ENCODE assay signal across 11 cellular contexts in genomic region chr15:44775923-44776322, GRCh38.
A peak's percentile ranks its signal among the peaks of the same experiment; 100 is the strongest.
DNase-seq lines count a peak whose midpoint lies in the region; ATAC-seq and TF ChIP-seq lines count a peak whose summit lies in the region.
"Had no signal": no experiment of that assay in that cellular context is flagged by ENCODE, and none has a peak within 500 bp of the region (broad histone marks: within the 10 kb centered on the region; RNA-seq: fewer than 3 reads in every experiment).

No MANE protein-coding gene starts in this region.

- CTCF ChIA-PET in HEK293T (lab: Yijun Ruan, JAX), result no interaction called here

- ATAC-seq in HG03097 (IDR thresholded peaks at IDR 0.05; ENCODE audit: low FRiP score, unreplicated experiment), result no peak
- ATAC-seq: activated CD4-positive, alpha-beta T cell treated with anti-CD3 and anti-CD28 coated beads for 36 hours; effector memory CD8-positive, alpha-beta T cell had no signal

- POLR2A ChIA-PET in HEK293T (lab: Yijun Ruan, JAX), result no interaction called here

- intact Hi-C loops in head of caudate nucleus (cut with DNase I), result no loop called here

- DNase-seq in DMS79 (lab: John Stamatoyannopoulos, UW), result peak; percentile 19
- DNase-seq in NCI-H1105 treated with DMSO at 0.1 percent for 48 hours (lab: John Stamatoyannopoulos, UW), result peak; percentile 70
- peak; percentile 51 for DNase-seq in RPMI8226
- peak; percentile 8 to 86 (median 69) for DNase-seq in head of caudate nucleus
- DNase-seq in stimulated activated CD4-positive, alpha-beta T cell treated with anti-CD3 and anti-CD28 coated beads, Interleukin-4, amount 100 ng/mL, for 4 hours, result no peak
- DNase-seq in HEK293T (ENCODE audit: extremely low spot score), result no peak
- no peak for DNase-seq in OCI-M2 (lab: John Stamatoyannopoulos, UW; ENCODE audit: unreplicated experiment)
- DNase-seq: activated CD4-positive, alpha-beta T cell treated with anti-CD3 and anti-CD28 coated beads for 36 hours; effector memory CD8-positive, alpha-beta T cell; stimulated activated CD4-positive, alpha-beta T cell treated with anti-CD3 and anti-CD28 coated beads, Interleukin-2, amount 100 ng/mL, for 48 hours had no signal

TF ChIP-seq in HEK293T, 16 proteins besides CTCF, POLR2A, EP300 and RAD21:
- TF ChIP-seq HDGF (IDR thresholded peaks at IDR 0.05; ENCODE audit: borderline replicate concordance), result no peak
- no peak for TF ChIP-seq BHLHE40 (IDR thresholded peaks at IDR 0.05; ENCODE audit: borderline replicate concordance)
- no peak for TF ChIP-seq PKNOX1 (IDR thresholded peaks at IDR 0.05)
- TF ChIP-seq L3MBTL2 (conservative IDR thresholded peaks at IDR 0.05), result no peak
- TF ChIP-seq FOXA1 (IDR thresholded peaks at IDR 0.05), result no peak
- TF ChIP-seq LEF1 (IDR thresholded peaks at IDR 0.05; ENCODE audit: borderline replicate concordance), result no peak
- TF ChIP-seq TARDBP (IDR thresholded peaks at IDR 0.05), result no peak
- no peak for TF ChIP-seq SP1 (IDR thresholded peaks at IDR 0.05)
- TF ChIP-seq ELF4 (IDR thresholded peaks at IDR 0.05), result no peak

Comparison
In these comparisons a context has a peak if more than half of its experiments do, and no peak if none do; other contexts are left out.
1. DNase-seq: peak in DMS79 (single experiment), NCI-H1105 treated with DMSO at 0.1 percent for 48 hours (single experiment), RPMI8226 (single experiment) and head of caudate nucleus (42 of 42); none in stimulated activated CD4-positive, alpha-beta T cell treated with anti-CD3 and anti-CD28 coated beads, Interleukin-4, amount 100 ng/mL, for 4 hours (0 of 2), HEK293T (single experiment) and OCI-M2 (single experiment).